1 cellular context compared by ENCODE assay signal in genomic region chr4:94759767-94760211, GRCh38.
TF ChIP-seq lines count a peak whose summit lies in the region.

No MANE protein-coding gene starts in this region.

TF ChIP-seq in neural cell, 6 proteins besides CTCF, POLR2A, EP300 and RAD21:
- TF ChIP-seq POLR2AphosphoS5 (IDR thresholded peaks at IDR 0.05) (no peak), TAF1 (IDR thresholded peaks at IDR 0.05; ENCODE audit: low read depth) (no peak), MXI1 (conservative IDR thresholded peaks at IDR 0.05; ENCODE audit: poor library complexity, severe bottlenecking) (no peak), REST (IDR thresholded peaks at IDR 0.05; ENCODE audit: borderline replicate concordance) (no peak), EZH2 (IDR thresholded peaks at IDR 0.05; ENCODE audit: borderline replicate concordance, insufficient read depth, low read length, poor library complexity, severe bottlenecking) (no peak), SMC3 (conservative IDR thresholded peaks at IDR 0.05; ENCODE audit: poor library complexity) (no peak)
TF ChIP-seq in neural cell: peak in this region for 0.
